Comparison of ENCODE assay signal across 8 cellular contexts in the genomic region with DNA sequence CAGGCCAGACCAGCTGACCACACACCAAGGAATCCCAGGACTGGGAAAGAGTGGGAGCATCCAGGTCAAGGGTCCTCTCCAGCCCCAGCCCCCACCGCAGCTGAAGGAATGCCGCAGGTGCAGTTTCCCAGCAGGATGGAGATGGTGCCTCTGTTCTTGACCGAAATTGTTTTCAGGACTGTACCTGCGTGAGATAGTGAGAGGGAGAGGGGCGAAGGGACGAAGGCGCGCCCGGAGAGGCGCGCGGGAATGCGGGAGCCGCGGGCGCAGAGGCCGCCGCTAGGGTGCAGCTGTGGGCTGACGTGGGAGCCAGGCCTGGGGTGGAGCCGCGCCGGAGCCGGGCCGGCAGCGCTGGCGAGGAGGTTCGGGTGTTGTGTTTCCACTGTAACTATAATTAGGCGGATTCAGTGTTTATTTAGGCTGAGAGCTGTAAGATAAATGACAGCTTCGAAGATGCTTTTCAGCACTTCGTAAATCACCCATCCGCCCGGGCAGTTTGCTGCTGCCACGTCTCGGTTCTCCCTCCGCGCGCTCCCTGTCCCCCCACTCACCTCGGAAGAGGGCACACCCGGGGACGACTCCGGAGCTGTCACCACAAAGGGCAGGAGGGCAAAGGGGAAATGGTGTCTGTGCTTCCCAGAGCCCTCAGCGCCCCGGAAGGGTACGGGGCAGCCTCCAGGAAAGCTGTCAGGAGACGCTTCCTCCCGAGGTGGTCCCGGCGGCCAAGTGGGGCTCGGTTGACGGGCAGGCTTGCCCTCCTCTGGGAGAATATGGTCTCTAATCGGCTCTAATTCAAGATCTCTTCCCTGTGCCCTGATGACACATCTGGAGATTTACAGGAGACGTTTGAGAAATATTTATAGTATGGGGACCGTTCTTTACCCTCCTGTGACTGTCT. TPM values are rescaled to one million over a fixed set of nuclear protein-coding genes. Genes with fewer than 3 reads are reported as not detected.
A peak's percentile ranks its signal among the peaks of the same experiment; 100 is the strongest.
DNase-seq lines count a peak whose midpoint lies in the region; ATAC-seq and TF ChIP-seq lines count a peak whose summit lies in the region.

No MANE protein-coding gene starts in this region.

- H3K9me3 Mint-ChIP-seq in GM23338: no peaks in the 10 kb centered on the region

- H3K36me3 Mint-ChIP-seq in GM23338 (ENCODE audit: low read depth): no peaks in the 10 kb centered on the region

- 0 out of 2 replicates have a peak, but pooled peaks cover 3% of the 10 kb centered on the region for H3F3A ChIP-seq in GM23338 (replicated peaks; ENCODE audit: low read depth)

- peak; percentile 62 to 75 for TF ChIP-seq CTCF in GM23338 (conservative IDR thresholded peaks at IDR 0.05; ENCODE audit: low read depth in 2 of 2)

- peak overlapping the region; percentile 28; the same call in 1 of the 2 replicates for H2AFZ ChIP-seq in GM23338

- H3K9me2 ChIP-seq in GM23338 (ENCODE audit: insufficient read depth): no peaks in the 10 kb centered on the region

- peak; percentile 90 for ATAC-seq in GM23338

- peaks cover 23% of the 10 kb centered on the region for H3K4me1 ChIP-seq in GM23338 (ENCODE audit: insufficient read depth)

- peak overlapping the region; percentile 89 for H3K4me2 ChIP-seq in GM23338

- no peaks in the 10 kb centered on the region for H3K79me2 ChIP-seq in GM23338 (replicated peaks; ENCODE audit: insufficient read depth)

- H3K27me3 ChIP-seq in GM23338 (ENCODE audit: insufficient read depth): peaks cover 74% of the 10 kb centered on the region

- 0 out of 2 replicates have a peak, but pooled peaks cover 14% of the 10 kb centered on the region for H4K20me1 ChIP-seq in GM23338 (replicated peaks; ENCODE audit: insufficient read depth)

- DNase-seq in AG20443 (ENCODE audit: low spot score) (peak; percentile 90), GM23338 (ENCODE audit: low spot score) (peak; percentile 72), NCI-H2227 (lab: John Stamatoyannopoulos, UW; ENCODE audit: unreplicated experiment) (peak; percentile 85), mesenteric fat pad (ENCODE audit: low spot score) (peak; percentile 93), MV-4-11 (lab: John Stamatoyannopoulos, UW) (no peak)
- peak; percentile 71 to 74 for DNase-seq in activated CD4-positive, alpha-beta T cell treated with anti-CD3 and anti-CD28 coated beads, Interleukin-2, amount 50 U/mL, for 48 hours
- peak; percentile 64 for DNase-seq in effector CD4-positive, alpha-beta T cell
- peak; percentile 42 to 46 for DNase-seq in stimulated activated CD8-positive, alpha-beta memory T cell treated with anti-CD3 and anti-CD28 coated beads, Interleukin-2, amount 100 ng/mL, for 1 hour (ENCODE audit: low read depth in 2 of 2)

- H3K27me3 Mint-ChIP-seq in GM23338 (ENCODE audit: insufficient read depth, low read depth, poor library complexity): peaks cover 45% of the 10 kb centered on the region

- H3K4me1 Mint-ChIP-seq in GM23338: peaks cover 23% of the 10 kb centered on the region

- H3K4me3 Mint-ChIP-seq in GM23338: peak overlapping the region; percentile 60

- H3K36me3 ChIP-seq in GM23338 (ENCODE audit: insufficient read depth): no peaks in the 10 kb centered on the region

- H3K27ac Mint-ChIP-seq in GM23338: no peak overlapping the region

- H3K4me3 ChIP-seq in GM23338: peak overlapping the region; percentile 65

- no peak overlapping the region for H3K27ac ChIP-seq in GM23338 (ENCODE audit: low read depth)

TF ChIP-seq in GM23338, 12 proteins besides CTCF, POLR2A, EP300 and RAD21:
- peak; percentile 24; the same call in 1 of the 2 replicates for TF ChIP-seq CREB1 (CRISPR knock-in tag; IDR thresholded peaks at IDR 0.05; ENCODE audit: low read depth)
- no peak for TF ChIP-seq EZH2phosphoT487 (IDR thresholded peaks at IDR 0.05; ENCODE audit: unreplicated experiment)
- TF ChIP-seq, protein P1, sequence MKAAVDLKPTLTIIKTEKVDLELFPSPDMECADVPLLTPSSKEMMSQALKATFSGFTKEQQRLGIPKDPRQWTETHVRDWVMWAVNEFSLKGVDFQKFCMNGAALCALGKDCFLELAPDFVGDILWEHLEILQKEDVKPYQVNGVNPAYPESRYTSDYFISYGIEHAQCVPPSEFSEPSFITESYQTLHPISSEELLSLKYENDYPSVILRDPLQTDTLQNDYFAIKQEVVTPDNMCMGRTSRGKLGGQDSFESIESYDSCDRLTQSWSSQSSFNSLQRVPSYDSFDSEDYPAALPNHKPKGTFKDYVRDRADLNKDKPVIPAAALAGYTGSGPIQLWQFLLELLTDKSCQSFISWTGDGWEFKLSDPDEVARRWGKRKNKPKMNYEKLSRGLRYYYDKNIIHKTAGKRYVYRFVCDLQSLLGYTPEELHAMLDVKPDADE (IDR thresholded peaks at IDR 0.05): no peak
- peak; percentile 52 for TF ChIP-seq EZH2 (IDR thresholded peaks at IDR 0.05; ENCODE audit: low read depth, unreplicated experiment)

RNA-seq across cellular contexts. Expression of a gene that starts 38.2 kb away (rescaled TPM):
- total RNA-seq in GM23338 (2014; rRNA removed; shearing (Covaris generic)): not detected in 2 replicates
- not detected in 2 replicates for polyA plus RNA-seq in GM23338 (2016; fragmentation: Nextera tagmentation; extraction: Ambion mirVana)
- not detected for total RNA-seq in mesenteric fat pad

RNA-seq across cellular contexts. Expression of a gene that starts 52.3 kb away (rescaled TPM):
- not detected in 2 replicates for total RNA-seq in GM23338 (2014; rRNA removed; shearing (Covaris generic))
- polyA plus RNA-seq in GM23338 (2016; fragmentation: Nextera tagmentation; extraction: Ambion mirVana): 0.37 TPM in 1 of 2 replicates, not detected in the other
- 19.3 TPM for total RNA-seq in mesenteric fat pad

Comparison
In these comparisons a context has a peak if more than half of its experiments do, and no peak if none do; other contexts are left out.
1. RNA of a gene that starts 52.3 kb away (total RNA-seq): 19.3 TPM in mesenteric fat pad (single experiment); not detected in GM23338; every median in the first group is over 10 times any median in the second.